In the genomic region with DNA sequence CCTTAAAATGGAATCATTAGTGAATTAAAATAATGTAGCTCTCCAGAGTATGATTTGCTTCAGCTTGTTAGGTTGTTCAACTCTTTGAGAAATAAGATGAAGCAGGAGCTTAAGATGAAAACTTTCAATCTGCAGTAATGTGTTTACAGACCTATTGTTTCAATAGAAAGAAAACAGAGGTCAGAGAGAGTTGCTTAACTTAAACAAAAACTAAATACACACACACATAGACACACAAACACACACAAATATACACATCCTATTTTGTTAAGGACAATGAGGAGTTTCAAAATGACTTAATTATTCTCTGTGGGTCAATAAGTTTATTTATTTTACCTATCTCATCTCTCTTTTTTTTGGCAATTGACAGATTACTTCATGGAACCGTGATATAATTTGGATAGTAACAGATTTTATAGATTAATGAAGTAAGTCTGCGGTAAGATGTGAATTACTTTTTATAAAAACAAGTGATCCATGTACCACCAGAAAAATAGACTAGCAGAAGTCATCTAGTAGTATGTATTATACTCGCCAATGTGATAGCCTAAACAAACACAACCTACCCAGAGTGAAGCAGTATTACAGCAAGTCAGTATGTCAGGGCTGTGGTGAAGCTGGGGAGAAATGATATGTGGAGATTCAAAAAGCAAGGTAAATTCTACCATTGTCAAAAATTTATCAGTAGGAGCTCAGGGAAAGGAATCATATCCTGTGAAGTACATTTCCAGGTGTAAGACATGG, we compare ENCODE assay signal across 2 cellular contexts.
TF ChIP-seq lines count a peak whose summit lies in the region.

No MANE protein-coding gene starts in this region.

TF ChIP-seq in HCT116, 20 proteins besides CTCF, POLR2A, EP300 and RAD21:
- TF ChIP-seq ZNF274 (IDR thresholded peaks at IDR 0.05; ENCODE audit: low read depth, low read length): no peak
- TF ChIP-seq YY1 (IDR thresholded peaks at IDR 0.05; ENCODE audit: extremely low read depth, insufficient replicate concordance, low read depth, low read length): no peak
- no peak for TF ChIP-seq POLR2AphosphoS5 (IDR thresholded peaks at IDR 0.05; ENCODE audit: low read depth, low read length)
- TF ChIP-seq JUND (IDR thresholded peaks at IDR 0.05): no peak
- TF ChIP-seq ELF1 (IDR thresholded peaks at IDR 0.05; ENCODE audit: borderline replicate concordance, low read depth): no peak
- TF ChIP-seq, protein P1, sequence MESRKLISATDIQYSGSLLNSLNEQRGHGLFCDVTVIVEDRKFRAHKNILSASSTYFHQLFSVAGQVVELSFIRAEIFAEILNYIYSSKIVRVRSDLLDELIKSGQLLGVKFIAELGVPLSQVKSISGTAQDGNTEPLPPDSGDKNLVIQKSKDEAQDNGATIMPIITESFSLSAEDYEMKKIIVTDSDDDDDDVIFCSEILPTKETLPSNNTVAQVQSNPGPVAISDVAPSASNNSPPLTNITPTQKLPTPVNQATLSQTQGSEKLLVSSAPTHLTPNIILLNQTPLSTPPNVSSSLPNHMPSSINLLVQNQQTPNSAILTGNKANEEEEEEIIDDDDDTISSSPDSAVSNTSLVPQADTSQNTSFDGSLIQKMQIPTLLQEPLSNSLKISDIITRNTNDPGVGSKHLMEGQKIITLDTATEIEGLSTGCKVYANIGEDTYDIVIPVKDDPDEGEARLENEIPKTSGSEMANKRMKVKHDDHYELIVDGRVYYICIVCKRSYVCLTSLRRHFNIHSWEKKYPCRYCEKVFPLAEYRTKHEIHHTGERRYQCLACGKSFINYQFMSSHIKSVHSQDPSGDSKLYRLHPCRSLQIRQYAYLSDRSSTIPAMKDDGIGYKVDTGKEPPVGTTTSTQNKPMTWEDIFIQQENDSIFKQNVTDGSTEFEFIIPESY (IDR thresholded peaks at IDR 0.05; ENCODE audit: extremely low read depth, insufficient replicate concordance, low read length): no peak
- TF ChIP-seq, protein P2, sequence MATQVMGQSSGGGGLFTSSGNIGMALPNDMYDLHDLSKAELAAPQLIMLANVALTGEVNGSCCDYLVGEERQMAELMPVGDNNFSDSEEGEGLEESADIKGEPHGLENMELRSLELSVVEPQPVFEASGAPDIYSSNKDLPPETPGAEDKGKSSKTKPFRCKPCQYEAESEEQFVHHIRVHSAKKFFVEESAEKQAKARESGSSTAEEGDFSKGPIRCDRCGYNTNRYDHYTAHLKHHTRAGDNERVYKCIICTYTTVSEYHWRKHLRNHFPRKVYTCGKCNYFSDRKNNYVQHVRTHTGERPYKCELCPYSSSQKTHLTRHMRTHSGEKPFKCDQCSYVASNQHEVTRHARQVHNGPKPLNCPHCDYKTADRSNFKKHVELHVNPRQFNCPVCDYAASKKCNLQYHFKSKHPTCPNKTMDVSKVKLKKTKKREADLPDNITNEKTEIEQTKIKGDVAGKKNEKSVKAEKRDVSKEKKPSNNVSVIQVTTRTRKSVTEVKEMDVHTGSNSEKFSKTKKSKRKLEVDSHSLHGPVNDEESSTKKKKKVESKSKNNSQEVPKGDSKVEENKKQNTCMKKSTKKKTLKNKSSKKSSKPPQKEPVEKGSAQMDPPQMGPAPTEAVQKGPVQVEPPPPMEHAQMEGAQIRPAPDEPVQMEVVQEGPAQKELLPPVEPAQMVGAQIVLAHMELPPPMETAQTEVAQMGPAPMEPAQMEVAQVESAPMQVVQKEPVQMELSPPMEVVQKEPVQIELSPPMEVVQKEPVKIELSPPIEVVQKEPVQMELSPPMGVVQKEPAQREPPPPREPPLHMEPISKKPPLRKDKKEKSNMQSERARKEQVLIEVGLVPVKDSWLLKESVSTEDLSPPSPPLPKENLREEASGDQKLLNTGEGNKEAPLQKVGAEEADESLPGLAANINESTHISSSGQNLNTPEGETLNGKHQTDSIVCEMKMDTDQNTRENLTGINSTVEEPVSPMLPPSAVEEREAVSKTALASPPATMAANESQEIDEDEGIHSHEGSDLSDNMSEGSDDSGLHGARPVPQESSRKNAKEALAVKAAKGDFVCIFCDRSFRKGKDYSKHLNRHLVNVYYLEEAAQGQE (IDR thresholded peaks at IDR 0.05; ENCODE audit: low read depth): no peak
- no peak for TF ChIP-seq CBX3 (IDR thresholded peaks at IDR 0.05; ENCODE audit: low read depth)
- no peak for TF ChIP-seq FOSL1 (IDR thresholded peaks at IDR 0.05; ENCODE audit: low read depth)
- TF ChIP-seq, protein P3, sequence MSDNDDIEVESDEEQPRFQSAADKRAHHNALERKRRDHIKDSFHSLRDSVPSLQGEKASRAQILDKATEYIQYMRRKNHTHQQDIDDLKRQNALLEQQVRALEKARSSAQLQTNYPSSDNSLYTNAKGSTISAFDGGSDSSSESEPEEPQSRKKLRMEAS (IDR thresholded peaks at IDR 0.05): no peak
- TF ChIP-seq SP1 (IDR thresholded peaks at IDR 0.05; ENCODE audit: low read depth): no peak
- no peak for TF ChIP-seq EZH2 (IDR thresholded peaks at IDR 0.05)

TF ChIP-seq in endothelial cell of umbilical vein, 7 proteins besides CTCF, POLR2A, EP300 and RAD21:
- TF ChIP-seq GATA2 (IDR thresholded peaks at IDR 0.05; ENCODE audit: insufficient read depth, insufficient read length, low read depth, low read length) (no peak), MYC (IDR thresholded peaks at IDR 0.05; ENCODE audit: low read depth, low read length) (no peak), POLR2AphosphoS5 (IDR thresholded peaks at IDR 0.05; ENCODE audit: insufficient read depth, low read depth, low read length) (no peak), JUN (IDR thresholded peaks at IDR 0.05; ENCODE audit: borderline replicate concordance, insufficient read depth, insufficient read length, low read depth) (no peak), FOS (IDR thresholded peaks at IDR 0.05; ENCODE audit: borderline replicate concordance, insufficient read depth, low read length) (no peak), EZH2 (IDR thresholded peaks at IDR 0.05; ENCODE audit: borderline replicate concordance, low read depth, low read length, severe bottlenecking) (no peak)
- TF ChIP-seq, protein P3 (IDR thresholded peaks at IDR 0.05; ENCODE audit: insufficient read depth, insufficient read length): no peak
